1 cellular context compared by ENCODE assay signal in the genomic region with DNA sequence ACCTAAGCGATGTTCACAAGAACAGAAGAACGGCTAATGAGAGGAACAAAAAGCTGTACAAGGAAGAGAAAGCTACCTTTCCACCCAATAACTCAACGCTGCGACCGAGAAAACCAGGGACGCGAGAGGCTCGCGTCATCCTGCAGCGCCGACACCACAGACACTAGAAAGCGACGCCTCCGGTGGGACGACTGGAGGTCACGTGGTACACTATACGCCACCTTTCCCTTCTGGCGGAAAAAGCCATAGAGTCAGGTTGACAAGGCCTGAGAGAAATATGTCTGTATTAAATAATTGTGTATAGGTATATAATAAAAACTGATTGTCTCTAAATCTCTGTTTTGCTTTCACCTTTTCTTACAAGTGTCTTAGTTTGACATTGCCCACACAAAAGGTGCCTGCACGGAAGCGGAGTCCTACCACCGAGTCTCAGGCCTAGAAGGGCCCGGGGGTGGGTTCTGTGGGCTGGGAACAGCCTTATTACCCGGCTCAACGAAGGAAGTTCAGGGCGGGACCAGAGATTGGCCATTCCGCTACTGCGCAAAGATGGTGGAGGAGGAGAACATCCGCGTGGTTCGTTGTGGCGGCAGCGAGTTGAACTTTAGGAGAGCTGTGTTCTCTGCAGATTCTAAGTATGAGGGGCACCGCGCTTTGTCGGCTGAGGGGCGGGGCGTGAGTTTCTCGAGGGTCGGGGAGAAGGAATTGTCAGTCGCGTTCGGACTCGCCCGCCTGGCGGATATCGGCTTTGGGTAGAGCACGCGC.
TF ChIP-seq lines count a peak whose summit lies in the region.

WDR75 (plus strand) TSS at position 528 of the 762 bp plus-strand sequence; CDS start at position 547, 19 bp downstream.

TF ChIP-seq in HepG2, 621 proteins besides CTCF, POLR2A, EP300 and RAD21 (continued from another document):
- TF ChIP-seq, protein P1, sequence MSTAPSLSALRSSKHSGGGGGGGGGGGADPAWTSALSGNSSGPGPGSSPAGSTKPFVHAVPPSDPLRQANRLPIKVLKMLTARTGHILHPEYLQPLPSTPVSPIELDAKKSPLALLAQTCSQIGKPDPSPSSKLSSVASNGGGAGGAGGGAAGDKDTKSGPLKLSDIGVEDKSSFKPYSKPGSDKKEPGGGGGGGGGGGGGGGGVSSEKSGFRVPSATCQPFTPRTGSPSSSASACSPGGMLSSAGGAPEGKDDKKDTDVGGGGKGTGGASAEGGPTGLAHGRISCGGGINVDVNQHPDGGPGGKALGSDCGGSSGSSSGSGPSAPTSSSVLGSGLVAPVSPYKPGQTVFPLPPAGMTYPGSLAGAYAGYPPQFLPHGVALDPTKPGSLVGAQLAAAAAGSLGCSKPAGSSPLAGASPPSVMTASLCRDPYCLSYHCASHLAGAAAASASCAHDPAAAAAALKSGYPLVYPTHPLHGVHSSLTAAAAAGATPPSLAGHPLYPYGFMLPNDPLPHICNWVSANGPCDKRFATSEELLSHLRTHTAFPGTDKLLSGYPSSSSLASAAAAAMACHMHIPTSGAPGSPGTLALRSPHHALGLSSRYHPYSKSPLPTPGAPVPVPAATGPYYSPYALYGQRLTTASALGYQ (CRISPR knock-in tag; IDR thresholded peaks at IDR 0.05): peak; percentile 70; the same call in 1 of the 2 replicates
- peak; percentile 8; the same call in 1 of the 2 replicates for TF ChIP-seq MYPOP (CRISPR knock-in tag; IDR thresholded peaks at IDR 0.05)
- TF ChIP-seq ZNF589 (CRISPR knock-in tag; conservative IDR thresholded peaks at IDR 0.05): 0 out of 2 replicates have a peak, but pooled peaks have one; percentile 4
- TF ChIP-seq WIZ (CRISPR knock-in tag; IDR thresholded peaks at IDR 0.05): no peak
- no peak for TF ChIP-seq ZNF83 (CRISPR knock-in tag; IDR thresholded peaks at IDR 0.05; ENCODE audit: borderline replicate concordance)
- TF ChIP-seq RCOR2 (CRISPR knock-in tag; IDR thresholded peaks at IDR 0.05): no peak
- TF ChIP-seq ZNF274 (CRISPR knock-in tag; IDR thresholded peaks at IDR 0.05): peak; percentile 38; the same call in 1 of the 2 replicates
- peak; percentile 75 for TF ChIP-seq ZNF430 (CRISPR knock-in tag; IDR thresholded peaks at IDR 0.05)
- TF ChIP-seq TOPORS (CRISPR knock-in tag; IDR thresholded peaks at IDR 0.05): peak; percentile 80; the same call in 1 of the 2 replicates
- peak; percentile 95 for TF ChIP-seq KMT2B (CRISPR knock-in tag; IDR thresholded peaks at IDR 0.05)
- TF ChIP-seq ZNF740 (CRISPR knock-in tag; IDR thresholded peaks at IDR 0.05): peak; percentile 64
- no peak for TF ChIP-seq ZNF878 (CRISPR knock-in tag; IDR thresholded peaks at IDR 0.05)
- TF ChIP-seq HMG20A (CRISPR knock-in tag; IDR thresholded peaks at IDR 0.05; ENCODE audit: borderline replicate concordance): no peak; the same call in 1 of the 2 replicates
- peak; percentile 35 for TF ChIP-seq SKI (IDR thresholded peaks at IDR 0.05; ENCODE audit: partially characterized antibody)
- TF ChIP-seq ZNF790 (CRISPR knock-in tag; IDR thresholded peaks at IDR 0.05; ENCODE audit: borderline replicate concordance): no peak; the same call in 1 of the 2 replicates
- TF ChIP-seq CCAR2 (optimal IDR thresholded peaks at IDR 0.05; ENCODE audit: low read depth, low read length): peak; percentile 20
- peak; percentile 44; the same call in 1 of the 2 replicates for TF ChIP-seq ZNF782 (CRISPR knock-in tag; IDR thresholded peaks at IDR 0.05; ENCODE audit: borderline replicate concordance)
- TF ChIP-seq, protein P2, sequence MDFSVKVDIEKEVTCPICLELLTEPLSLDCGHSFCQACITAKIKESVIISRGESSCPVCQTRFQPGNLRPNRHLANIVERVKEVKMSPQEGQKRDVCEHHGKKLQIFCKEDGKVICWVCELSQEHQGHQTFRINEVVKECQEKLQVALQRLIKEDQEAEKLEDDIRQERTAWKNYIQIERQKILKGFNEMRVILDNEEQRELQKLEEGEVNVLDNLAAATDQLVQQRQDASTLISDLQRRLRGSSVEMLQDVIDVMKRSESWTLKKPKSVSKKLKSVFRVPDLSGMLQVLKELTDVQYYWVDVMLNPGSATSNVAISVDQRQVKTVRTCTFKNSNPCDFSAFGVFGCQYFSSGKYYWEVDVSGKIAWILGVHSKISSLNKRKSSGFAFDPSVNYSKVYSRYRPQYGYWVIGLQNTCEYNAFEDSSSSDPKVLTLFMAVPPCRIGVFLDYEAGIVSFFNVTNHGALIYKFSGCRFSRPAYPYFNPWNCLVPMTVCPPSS (IDR thresholded peaks at IDR 0.05): no peak
- TF ChIP-seq ZNF17 (CRISPR knock-in tag; IDR thresholded peaks at IDR 0.05): peak; percentile 47; the same call in 1 of the 2 replicates
- no peak; the same call in 1 of the 2 replicates for TF ChIP-seq CBFB (CRISPR knock-in tag; IDR thresholded peaks at IDR 0.05)
- peak; percentile 70; the same call in 1 of the 2 replicates for TF ChIP-seq ZBTB20 (CRISPR knock-in tag; IDR thresholded peaks at IDR 0.05; ENCODE audit: borderline replicate concordance, low read depth)
- TF ChIP-seq BCL6 (CRISPR knock-in tag; IDR thresholded peaks at IDR 0.05): peak; percentile 95
- TF ChIP-seq FOXJ3 (CRISPR knock-in tag; IDR thresholded peaks at IDR 0.05; ENCODE audit: borderline replicate concordance): peak; percentile 77
- TF ChIP-seq PHF20 (CRISPR knock-in tag; IDR thresholded peaks at IDR 0.05): peak; percentile 96
- peak; percentile 53; the same call in 1 of the 2 replicates for TF ChIP-seq ATF7-NPFF (CRISPR knock-in tag; IDR thresholded peaks at IDR 0.05; ENCODE audit: low read depth)
- TF ChIP-seq JARID2 (CRISPR knock-in tag; IDR thresholded peaks at IDR 0.05; ENCODE audit: insufficient replicate concordance): peak; percentile 89
- TF ChIP-seq GZF1 (CRISPR knock-in tag; IDR thresholded peaks at IDR 0.05): peak; percentile 20; the same call in 1 of the 2 replicates
- peak; percentile 85 for TF ChIP-seq ZNF792 (CRISPR knock-in tag; IDR thresholded peaks at IDR 0.05)
- TF ChIP-seq NCOA5 (CRISPR knock-in tag; IDR thresholded peaks at IDR 0.05): no peak
- TF ChIP-seq CHD4 (IDR thresholded peaks at IDR 0.05; ENCODE audit: borderline replicate concordance, low read length): no peak
- no peak for TF ChIP-seq FOXP1 (IDR thresholded peaks at IDR 0.05)
- peak; percentile 3 for TF ChIP-seq FOXP1 (CRISPR knock-in tag; IDR thresholded peaks at IDR 0.05)
- TF ChIP-seq, protein P3, sequence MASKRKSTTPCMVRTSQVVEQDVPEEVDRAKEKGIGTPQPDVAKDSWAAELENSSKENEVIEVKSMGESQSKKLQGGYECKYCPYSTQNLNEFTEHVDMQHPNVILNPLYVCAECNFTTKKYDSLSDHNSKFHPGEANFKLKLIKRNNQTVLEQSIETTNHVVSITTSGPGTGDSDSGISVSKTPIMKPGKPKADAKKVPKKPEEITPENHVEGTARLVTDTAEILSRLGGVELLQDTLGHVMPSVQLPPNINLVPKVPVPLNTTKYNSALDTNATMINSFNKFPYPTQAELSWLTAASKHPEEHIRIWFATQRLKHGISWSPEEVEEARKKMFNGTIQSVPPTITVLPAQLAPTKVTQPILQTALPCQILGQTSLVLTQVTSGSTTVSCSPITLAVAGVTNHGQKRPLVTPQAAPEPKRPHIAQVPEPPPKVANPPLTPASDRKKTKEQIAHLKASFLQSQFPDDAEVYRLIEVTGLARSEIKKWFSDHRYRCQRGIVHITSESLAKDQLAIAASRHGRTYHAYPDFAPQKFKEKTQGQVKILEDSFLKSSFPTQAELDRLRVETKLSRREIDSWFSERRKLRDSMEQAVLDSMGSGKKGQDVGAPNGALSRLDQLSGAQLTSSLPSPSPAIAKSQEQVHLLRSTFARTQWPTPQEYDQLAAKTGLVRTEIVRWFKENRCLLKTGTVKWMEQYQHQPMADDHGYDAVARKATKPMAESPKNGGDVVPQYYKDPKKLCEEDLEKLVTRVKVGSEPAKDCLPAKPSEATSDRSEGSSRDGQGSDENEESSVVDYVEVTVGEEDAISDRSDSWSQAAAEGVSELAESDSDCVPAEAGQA (IDR thresholded peaks at IDR 0.05; ENCODE audit: low read depth): peak; percentile 94
- TF ChIP-seq, protein P3 (CRISPR knock-in tag; IDR thresholded peaks at IDR 0.05; ENCODE audit: borderline replicate concordance): peak; percentile 64; the same call in 1 of the 2 replicates
- TF ChIP-seq FUBP1 (CRISPR knock-in tag; IDR thresholded peaks at IDR 0.05; ENCODE audit: borderline replicate concordance): no peak; the same call in 1 of the 2 replicates
- peak; percentile 62 for TF ChIP-seq PITX1 (CRISPR knock-in tag; IDR thresholded peaks at IDR 0.05)
